Comparison of ENCODE assay signal across 29 cellular contexts in genomic region chr1:195763907-195764183, GRCh38.
DNase-seq lines count a peak whose midpoint lies in the region; ATAC-seq and TF ChIP-seq lines count a peak whose summit lies in the region.
"Had no signal": no experiment of that assay in that cellular context is flagged by ENCODE, and none has a peak within 500 bp of the region (broad histone marks: within the 10 kb centered on the region; RNA-seq: fewer than 3 reads in every experiment).

No MANE protein-coding gene starts in this region.

- CTCF ChIA-PET in WTC11 (lab: Charles Lee): no interaction called here

- H3K4me3 ChIP-seq in neural progenitor cell: no peak overlapping the region
- H3K4me3 ChIP-seq: HAP-1, left ventricle myocardium inferior had no signal

- H4K20me1 ChIP-seq in neural progenitor cell (ENCODE audit: low read depth): no peaks in the 10 kb centered on the region

- no peaks in the 10 kb centered on the region for H3F3A ChIP-seq in neural progenitor cell (ENCODE audit: low read depth)

- no peaks in the 10 kb centered on the region for H3K4me1 Mint-ChIP-seq in WTC11
- no peaks in the 10 kb centered on the region for H3K4me1 Mint-ChIP-seq in neural progenitor cell
- peaks cover 5% of the 10 kb centered on the region for H3K4me1 Mint-ChIP-seq in osteocyte (ENCODE audit: unreplicated experiment)
- H3K4me1 Mint-ChIP-seq: activated CD4-positive, alpha-beta memory T cell treated with anti-CD3 and anti-CD28 coated beads, Interleukin-2, amount 10 ng/mL, durations not matched to agents 7 days and 5 days; B cell; IgD-negative memory B cell; neural crest cell had no signal

- no peak overlapping the region for H3K4me2 ChIP-seq in neural progenitor cell

- peak; percentile 3 for DNase-seq in NCI-H1105 (lab: John Stamatoyannopoulos, UW)
- DNase-seq in NCI-H1105 treated with DMSO at 0.1 percent for 48 hours (lab: John Stamatoyannopoulos, UW): no peak
- peak; percentile 37 for DNase-seq in LoVo (ENCODE audit: low spot score)
- no peak for DNase-seq in WTC11 (ENCODE audit: low spot score)
- DNase-seq in neural progenitor cell (ENCODE audit: low spot score): no peak
- no peak for DNase-seq in osteocyte (ENCODE audit: extremely low spot score, unreplicated experiment)
- DNase-seq: 8988T; activated CD4-positive, alpha-beta memory T cell treated with anti-CD3 and anti-CD28 coated beads, Interleukin-2, amount 10 ng/mL, durations not matched to agents 7 days and 5 days; activated CD8-positive, alpha-beta memory T cell treated with anti-CD3 and anti-CD28 coated beads, Interleukin-2, amount 50 U/mL, for 48 hours; activated naive CD4-positive, alpha-beta T cell treated with Interleukin-2 at 50 U/mL for 16 hours; CD8-positive, alpha-beta T cell; central memory CD4-positive, alpha-beta T cell; DMS 273 treated with DMSO at 0.1 percent for 48 hours; glutamatergic neuron; left ventricle myocardium inferior; NCI-H1417; NCI-H226; NCI-H748 treated with DMSO at 0.1 percent for 48 hours; RPMI8226; small intestine; stimulated activated naive CD4-positive, alpha-beta T cell treated with Interleukin-2 at 50 U/mL for 16 hours had no signal

- ATAC-seq in WTC11 (peak; percentile 44), HG03457 (IDR thresholded peaks at IDR 0.05; ENCODE audit: unreplicated experiment) (no peak), GM18858 (IDR thresholded peaks at IDR 0.05; ENCODE audit: unreplicated experiment) (no peak)
- ATAC-seq: CD8-positive, alpha-beta T cell had no signal

- H3K27me3 Mint-ChIP-seq in WTC11 (ENCODE audit: low read depth) (no peaks in the 10 kb centered on the region), neural progenitor cell (ENCODE audit: insufficient read depth, low read depth) (no peaks in the 10 kb centered on the region), osteocyte (ENCODE audit: unreplicated experiment) (no peaks in the 10 kb centered on the region)
- H3K27me3 Mint-ChIP-seq: activated CD4-positive, alpha-beta memory T cell treated with anti-CD3 and anti-CD28 coated beads, Interleukin-2, amount 10 ng/mL, durations not matched to agents 7 days and 5 days; B cell; IgD-negative memory B cell had no signal

- H3K27ac ChIP-seq in neural progenitor cell: no peak overlapping the region
- H3K27ac ChIP-seq: left ventricle myocardium inferior had no signal

- H3K27me3 ChIP-seq in neural progenitor cell: no peaks in the 10 kb centered on the region

- no peaks in the 10 kb centered on the region for H3K9me3 ChIP-seq in neural progenitor cell (ENCODE audit: low read depth)
- H3K9me3 ChIP-seq: HAP-1 had no signal

- H3K36me3 ChIP-seq in neural progenitor cell: no peaks in the 10 kb centered on the region
- H3K36me3 ChIP-seq: HAP-1, left ventricle myocardium inferior had no signal

- no peak overlapping the region for H3K9ac ChIP-seq in neural progenitor cell

- peak overlapping the region; percentile 67 for H2AFZ ChIP-seq in neural progenitor cell (replicated peaks)

- TF ChIP-seq CTCF in WTC11 (IDR thresholded peaks at IDR 0.05) (no peak), neural progenitor cell (IDR thresholded peaks at IDR 0.05) (no peak), osteocyte (IDR thresholded peaks at IDR 0.05) (no peak)

- no peaks in the 10 kb centered on the region for H3K79me2 ChIP-seq in neural progenitor cell (ENCODE audit: low read depth)

- H3K36me3 Mint-ChIP-seq in WTC11 (no peaks in the 10 kb centered on the region), neural progenitor cell (no peaks in the 10 kb centered on the region), osteocyte (ENCODE audit: unreplicated experiment) (no peaks in the 10 kb centered on the region)
- H3K36me3 Mint-ChIP-seq: CD8-positive, alpha-beta T cell; IgD-negative memory B cell had no signal

- no peaks in the 10 kb centered on the region for H3K9me3 Mint-ChIP-seq in WTC11
- H3K9me3 Mint-ChIP-seq in neural progenitor cell: no peaks in the 10 kb centered on the region
- no peaks in the 10 kb centered on the region for H3K9me3 Mint-ChIP-seq in osteocyte (ENCODE audit: unreplicated experiment)
- H3K9me3 Mint-ChIP-seq: activated CD4-positive, alpha-beta memory T cell treated with anti-CD3 and anti-CD28 coated beads, Interleukin-2, amount 10 ng/mL, durations not matched to agents 7 days and 5 days; activated T-helper 1 cell treated with anti-CD3 and anti-CD28 coated beads, Interleukin-12 subunit alpha, Interleukin-12 subunit beta, Interleukin-2, Interleukin-4 antibody, amounts not matched to agents 30 ng/mL and 10 ng/mL and 1 ng/mL, durations not matched to agents 14 hours and 24 hours and 36 hours; CD8-positive, alpha-beta T cell; IgD-negative memory B cell; neural crest cell; T-helper 1 cell treated with Interleukin-12 subunit alpha and Interleukin-12 subunit beta and Interleukin-4 antibody, amounts not matched to agents 30 μg/mL and 1 μg/mL, for 36 hours had no signal

- POLR2A ChIA-PET in WTC11 (lab: Charles Lee): no interaction called here

- H3K4me3 Mint-ChIP-seq in WTC11 (no peak overlapping the region), neural progenitor cell (no peak overlapping the region), osteocyte (ENCODE audit: unreplicated experiment) (no peak overlapping the region)
- H3K4me3 Mint-ChIP-seq: activated CD4-positive, alpha-beta memory T cell treated with anti-CD3 and anti-CD28 coated beads, Interleukin-2, amount 10 ng/mL, durations not matched to agents 7 days and 5 days; activated T-helper 1 cell treated with anti-CD3 and anti-CD28 coated beads, Interleukin-12 subunit alpha, Interleukin-12 subunit beta, Interleukin-2, Interleukin-4 antibody, amounts not matched to agents 30 ng/mL and 10 ng/mL and 1 ng/mL, durations not matched to agents 14 hours and 24 hours and 36 hours; B cell; CD8-positive, alpha-beta T cell; IgD-negative memory B cell; neural crest cell; T-helper 1 cell treated with Interleukin-12 subunit alpha and Interleukin-12 subunit beta and Interleukin-4 antibody, amounts not matched to agents 30 μg/mL and 1 μg/mL, for 36 hours had no signal

- H3K27ac Mint-ChIP-seq in WTC11: peak overlapping the region; percentile 32; the same call in 1 of the 2 replicates
- no peak overlapping the region for H3K27ac Mint-ChIP-seq in neural progenitor cell
- no peak overlapping the region for H3K27ac Mint-ChIP-seq in osteocyte (ENCODE audit: unreplicated experiment)
- H3K27ac Mint-ChIP-seq: activated CD4-positive, alpha-beta memory T cell treated with anti-CD3 and anti-CD28 coated beads, Interleukin-2, amount 10 ng/mL, durations not matched to agents 7 days and 5 days; activated T-helper 1 cell treated with anti-CD3 and anti-CD28 coated beads, Interleukin-12 subunit alpha, Interleukin-12 subunit beta, Interleukin-2, Interleukin-4 antibody, amounts not matched to agents 30 ng/mL and 10 ng/mL and 1 ng/mL, durations not matched to agents 14 hours and 24 hours and 36 hours; B cell; CD8-positive, alpha-beta T cell; IgD-negative memory B cell; T-helper 1 cell treated with Interleukin-12 subunit alpha and Interleukin-12 subunit beta and Interleukin-4 antibody, amounts not matched to agents 30 μg/mL and 1 μg/mL, for 36 hours had no signal

- no peaks in the 10 kb centered on the region for H3K4me1 ChIP-seq in neural progenitor cell
- H3K4me1 ChIP-seq: left ventricle myocardium inferior had no signal

TF ChIP-seq in WTC11, 78 proteins besides CTCF, POLR2A, EP300 and RAD21 (continues in another document):
- TF ChIP-seq PREB (CRISPR knock-in tag; IDR thresholded peaks at IDR 0.05; ENCODE audit: borderline replicate concordance) (no peak), ZNF416 (CRISPR knock-in tag; IDR thresholded peaks at IDR 0.05) (no peak), FOXP1 (CRISPR knock-in tag; IDR thresholded peaks at IDR 0.05; ENCODE audit: borderline replicate concordance) (no peak), PRDM15 (CRISPR knock-in tag; IDR thresholded peaks at IDR 0.05) (no peak), MAX (CRISPR knock-in tag; IDR thresholded peaks at IDR 0.05) (no peak), NFE2L1 (CRISPR knock-in tag; IDR thresholded peaks at IDR 0.05) (no peak), NR3C1 (CRISPR knock-in tag; conservative IDR thresholded peaks at IDR 0.05; ENCODE audit: low read depth) (no peak), OVOL2 (CRISPR knock-in tag; IDR thresholded peaks at IDR 0.05; ENCODE audit: borderline replicate concordance) (no peak)

Comparison
In these comparisons a context has a peak if more than half of its experiments do, and no peak if none do; other contexts are left out.
1. DNase-seq: peak in NCI-H1105 (single experiment) and LoVo (single experiment); none in NCI-H1105 treated with DMSO at 0.1 percent for 48 hours (single experiment), WTC11 (single experiment), neural progenitor cell (single experiment) and osteocyte (single experiment).